In genomic region chr21:42568834-42569731, GRCh38 we compare ENCODE assay signal across 16 cellular contexts. TPM values are rescaled to one million over a fixed set of nuclear protein-coding genes. Genes with fewer than 3 reads are reported as not detected.
DNase-seq lines count a peak whose midpoint lies in the region; ATAC-seq, FAIRE-seq and TF ChIP-seq lines count a peak whose summit lies in the region.
"Had no signal": no experiment of that assay in that cellular context is flagged by ENCODE, and none has a peak within 500 bp of the region (broad histone marks: within the 10 kb centered on the region; RNA-seq: fewer than 3 reads in every experiment).

No MANE protein-coding gene starts in this region.

- ATAC-seq in right lobe of liver (no peak), HepG2 (no peak), aorta (ENCODE audit: low FRiP score) (no peak)
- ATAC-seq: stimulated activated naive CD8-positive, alpha-beta T cell treated with anti-CD3 and anti-CD28 coated beads, Interleukin-15, amount 100 ng/mL, for 72 hours had no signal

- no peak for TF ChIP-seq EP300 in HepG2 (IDR thresholded peaks at IDR 0.05; ENCODE audit: low read depth in 2 of 2, low read length in 2 of 2)
- TF ChIP-seq EP300 in HepG2 (CRISPR knock-in tag; IDR thresholded peaks at IDR 0.05; ENCODE audit: borderline replicate concordance) = no peak

- no TSS peak for BruUV-seq in HepG2 (replicated peaks; lab: Mats Ljungman, UMichigan)

- no peak overlapping the region for H2AFZ ChIP-seq in HepG2 (ENCODE audit: low read length)

- H3K9ac ChIP-seq in HepG2 (ENCODE audit: insufficient read depth, low read depth, low read length) (no peak overlapping the region), kidney (ENCODE audit: low read length in 2 of 2) (no peak overlapping the region)

- no peak overlapping the region for H3K4me2 ChIP-seq in HepG2 (ENCODE audit: low read depth, low read length)

- TF ChIP-seq CTCF in right lobe of liver (IDR thresholded peaks at IDR 0.05) = no peak
- no peak for TF ChIP-seq CTCF in HepG2 (CRISPR knock-in tag; IDR thresholded peaks at IDR 0.05)
- TF ChIP-seq CTCF in kidney (IDR thresholded peaks at IDR 0.05; ENCODE audit: borderline replicate concordance, extremely low read depth, insufficient read depth) = no peak

- no peak for TF ChIP-seq RAD21 in HepG2 (CRISPR knock-in tag; IDR thresholded peaks at IDR 0.05)

- no peaks in the 10 kb centered on the region for H4K20me1 ChIP-seq in HepG2 (ENCODE audit: insufficient read depth, low read length)

- DNase-seq in right lobe of liver (peak; percentile 15 to 54 (median 38)), HepG2 (ENCODE audit: low spot score) (no peak), NCI-H510A treated with DMSO at 0.1 percent for 48 hours (lab: John Stamatoyannopoulos, UW) (peak; percentile 56), kidney (peak; percentile 84), aorta (peak; percentile 40 to 43), NCI-H446 treated with DMSO at 0.1 percent for 48 hours (lab: John Stamatoyannopoulos, UW) (no peak), AML-193 (lab: John Stamatoyannopoulos, UW) (no peak), NCI-H446 (lab: John Stamatoyannopoulos, UW) (no peak)
- DNase-seq: CD4-positive, alpha-beta memory T cell; dermis blood vessel endothelial cell; H9; mammary epithelial cell; NCI-H82 had no signal

- in situ Hi-C loops in HepG2 (cut with HindIII; ENCODE audit: extremely low pct_ligation_motif_present, low pct_unique_long_range_greater_than_20kb) = no loop called here

- H3K27me3 ChIP-seq in right lobe of liver (no peaks in the 10 kb centered on the region), HepG2 (ENCODE audit: control insufficient read depth in 1 of 2, insufficient read depth in 2 of 2, low read length in 2 of 2) (peaks cover 2 to 7% of the 10 kb centered on the region in 2 experiments; a peak in 3 of 5 replicates), aorta (ENCODE audit: control insufficient read depth in 1 of 2, insufficient read depth in 2 of 2, low read length in 1 of 2) (no peaks in the 10 kb centered on the region)
- H3K27me3 ChIP-seq: ascending aorta had no signal

- WGBS in right lobe of liver (ENCODE audit: insufficient coverage, low coverage, low lambda C conversion rate, missing lambda C conversion rate) = 100% methylated on average over 1 of the region's 35 CpGs
- WGBS in HepG2 (ENCODE audit: low lambda C conversion rate) = 77% methylated on average over 19 of the region's 35 CpGs
- 88 to 89% methylated on average over 35 of the region's 35 CpGs for WGBS in aorta, 2 donors

- H3K4me1 ChIP-seq in right lobe of liver = no peaks in the 10 kb centered on the region
- no peaks in the 10 kb centered on the region for H3K4me1 ChIP-seq in HepG2 (ENCODE audit: insufficient read depth, low read length)
- H3K4me1 ChIP-seq in kidney (ENCODE audit: control insufficient read depth in 1 of 2, insufficient read depth in 1 of 2, low read depth in 1 of 2, low read length in 2 of 2) = peaks cover 0 to 2% of the 10 kb centered on the region in 2 donors
- H3K4me1 ChIP-seq in aorta (ENCODE audit: control insufficient read depth in 1 of 2, insufficient read depth in 2 of 2, low read length in 2 of 2) = no peaks in the 10 kb centered on the region
- H3K4me1 ChIP-seq: ascending aorta had no signal

- H3K4me3 ChIP-seq in right lobe of liver (no peak overlapping the region), HepG2 (replicated peaks in 1 of 3; ENCODE audit: insufficient read depth in 1 of 3, low read depth in 2 of 3, low read length in 3 of 3) (no peak overlapping the region), kidney (ENCODE audit: low read length in 2 of 2) (no peak overlapping the region), aorta (ENCODE audit: low read length in 2 of 2) (no peak overlapping the region)
- H3K4me3 ChIP-seq: ascending aorta had no signal

- no peak for FAIRE-seq in HepG2 (lab: Jason Lieb, UNC)
- no peak for FAIRE-seq in kidney (lab: Jason Lieb, UNC)

- H3K9me3 ChIP-seq in right lobe of liver = no peaks in the 10 kb centered on the region
- no peaks in the 10 kb centered on the region for H3K9me3 ChIP-seq in HepG2 (ENCODE audit: low read length)
- no peaks in the 10 kb centered on the region for H3K9me3 ChIP-seq in kidney (ENCODE audit: control insufficient read depth in 1 of 2, low read length in 2 of 2)
- no peaks in the 10 kb centered on the region for H3K9me3 ChIP-seq in aorta (ENCODE audit: control insufficient read depth, low read length)
- H3K9me3 ChIP-seq: ascending aorta had no signal

- peaks cover 0 to 6% (median 0%) of the 10 kb centered on the region in 4 donors for H3K36me3 ChIP-seq in right lobe of liver
- H3K36me3 ChIP-seq in HepG2 (replicated peaks in 1 of 2; ENCODE audit: control insufficient read depth in 1 of 2, insufficient read depth in 2 of 2, low read length in 2 of 2) = no peaks in the 10 kb centered on the region
- H3K36me3 ChIP-seq in kidney (ENCODE audit: control insufficient read depth in 1 of 2, insufficient read depth in 2 of 2, low read length in 2 of 2) = peaks cover 0 to 4% of the 10 kb centered on the region in 2 donors
- peaks cover 0 to 5% of the 10 kb centered on the region in 2 donors for H3K36me3 ChIP-seq in aorta (ENCODE audit: control insufficient read depth in 1 of 2, insufficient read depth in 2 of 2, low read length in 1 of 2)

- no peak overlapping the region for H3K27ac ChIP-seq in right lobe of liver
- no peak overlapping the region for H3K27ac ChIP-seq in HepG2 (ENCODE audit: extremely low read length, insufficient read depth, low read length)
- H3K27ac ChIP-seq in kidney (ENCODE audit: low read depth in 2 of 2, low read length in 2 of 2) = no peak overlapping the region
- no peak overlapping the region for H3K27ac ChIP-seq in aorta (ENCODE audit: low read depth in 1 of 2, low read length in 2 of 2)
- H3K27ac ChIP-seq: ascending aorta, HL-60 had no signal

- no peaks in the 10 kb centered on the region for H3K79me2 ChIP-seq in HepG2 (ENCODE audit: insufficient read depth, low read length)

- intact Hi-C loops in right lobe of liver (cut with DNase I) = no loop called here
- intact Hi-C loops in HepG2 (cut with micrococcal nuclease; ENCODE audit: unreplicated experiment) = no loop called here
- intact Hi-C loops in kidney (cut with DNase I) = no loop called here
- intact Hi-C loops in aorta (cut with DNase I) = no loop called here

- POLR2A ChIA-PET in HepG2 (lab: Yijun Ruan, JAX) = no interaction called here

- TF ChIP-seq POLR2A in right lobe of liver (IDR thresholded peaks at IDR 0.05) (no peak), HepG2 (IDR thresholded peaks at IDR 0.05; ENCODE audit: insufficient read depth in 1 of 2, low read depth in 2 of 2, low read length in 2 of 2) (no peak)

- CTCF ChIA-PET in HepG2 (lab: Yijun Ruan, JAX; ENCODE audit: low intra/inter-chr PET ratio, low total read pairs) = no interaction called here

TF ChIP-seq in HepG2, 621 proteins besides CTCF, POLR2A, EP300 and RAD21 (continues in another document):
- TF ChIP-seq DBP (CRISPR knock-in tag; IDR thresholded peaks at IDR 0.05; ENCODE audit: not compliant biosample characterization) (no peak), ZSCAN30 (CRISPR knock-in tag; IDR thresholded peaks at IDR 0.05) (no peak), NR2C2 (CRISPR knock-in tag; IDR thresholded peaks at IDR 0.05; ENCODE audit: borderline replicate concordance) (no peak), SMARCC2 (IDR thresholded peaks at IDR 0.05) (no peak), ZBTB25 (CRISPR knock-in tag; IDR thresholded peaks at IDR 0.05) (no peak)

RNA-seq across cellular contexts. Expression of gene SLC37A1, which starts 55.4 kb away (rescaled TPM):
- total RNA-seq in right lobe of liver = 10 to 100 TPM in 1 of 6 experiments, 1 to 10 TPM in 5; 2.5 to 10.8 (median 6.2) TPM
- total RNA-seq in HepG2 (2016; rRNA removed; fragmentation: Illumina TruSeq; extraction: Trizol) = 0.17 and 0.40 TPM in 2 replicates
- total RNA-seq in HepG2 (2016; cell fraction: cytosol; rRNA removed; fragmentation: Illumina TruSeq; extraction: Trizol; ENCODE audit: low read depth) = 0.18 TPM in 1 of 2 replicates, not detected in the other
- total RNA-seq in HepG2 (2016; cell fraction: insoluble cytoplasmic fraction; rRNA removed; fragmentation: Illumina TruSeq; extraction: Trizol) = 0.10 and 0.28 TPM in 2 replicates
- total RNA-seq in HepG2 (2016; cell fraction: membrane; rRNA removed; fragmentation: Illumina TruSeq; extraction: Trizol) = 0.31 and 0.48 TPM in 2 replicates
- total RNA-seq in HepG2 (2016; cell fraction: nucleus; rRNA removed; fragmentation: Illumina TruSeq; extraction: Trizol) = 0.31 and 0.34 TPM in 2 replicates
- polyA plus RNA-seq in HepG2 (2011; rRNA removed) = 0.14 and 0.22 TPM in 2 replicates
- 0.12 and 0.14 TPM in 2 replicates for polyA plus RNA-seq in HepG2 (2011; cell fraction: cytosol; rRNA removed)
- 0.19 and 0.29 TPM in 2 replicates for polyA plus RNA-seq in HepG2 (2011; cell fraction: nucleus; rRNA removed)
- polyA plus RNA-seq in HepG2 (2012) = 0.13 and 0.28 TPM in 2 replicates
- polyA plus RNA-seq in HepG2 (2016; cell fraction: cytosol; fragmentation: Illumina TruSeq; extraction: Trizol; ENCODE audit: low read depth) = 0.18 and 0.58 TPM in 2 replicates
- polyA plus RNA-seq in HepG2 (2016; cell fraction: insoluble cytoplasmic fraction; fragmentation: Illumina TruSeq; extraction: Trizol; ENCODE audit: low read depth) = 0.12 and 0.25 TPM in 2 replicates
- 0.35 and 0.40 TPM in 2 replicates for polyA plus RNA-seq in HepG2 (2016; cell fraction: membrane; fragmentation: Illumina TruSeq; extraction: Trizol; ENCODE audit: low read depth)
- polyA plus RNA-seq in HepG2 (2016; cell fraction: nucleus; fragmentation: Illumina TruSeq; extraction: Trizol; ENCODE audit: insufficient read depth, low read depth) = 0.37 and 0.70 TPM in 2 replicates
- 0.80 and 7.9 TPM in 2 replicates for polyA minus RNA-seq in HepG2 (2011; rRNA and poly(A)+ RNA removed; ENCODE audit: low replicate concordance)
- 0.49 TPM in 1 of 2 replicates, not detected in the other for polyA minus RNA-seq in HepG2 (2011; cell fraction: cytosol; rRNA and poly(A)+ RNA removed)
- polyA minus RNA-seq in HepG2 (2011; cell fraction: nucleus; rRNA and poly(A)+ RNA removed) = 0.12 and 0.39 TPM in 2 replicates
- 21.8 TPM for total RNA-seq in kidney
- 3.4 TPM for polyA plus RNA-seq in kidney (ENCODE audit: insufficient read depth, low read depth, low replicate concordance)
- total RNA-seq in aorta = 10 to 100 TPM in 1 of 2 donors, 1 to 10 TPM in 1; 6.5 to 11.7 TPM
- polyA plus RNA-seq in aorta = 1 to 10 TPM; 5.0 to 6.3 TPM

Comparison
In these comparisons a context has a peak if more than half of its experiments do, and no peak if none do; other contexts are left out.
1. DNase-seq: peak in right lobe of liver (3 of 3), NCI-H510A treated with DMSO at 0.1 percent for 48 hours (single experiment), kidney (single experiment) and aorta (2 of 2); none in HepG2 (single experiment), NCI-H446 treated with DMSO at 0.1 percent for 48 hours (single experiment), AML-193 (0 of 2) and NCI-H446 (0 of 2).